26 cellular contexts compared by ENCODE assay signal in genomic region chr10:123270806-123271205, GRCh38.
"Had no signal": no experiment of that assay in that cellular context is flagged by ENCODE, and none has a peak within 500 bp of the region (broad histone marks: within the 10 kb centered on the region; RNA-seq: fewer than 3 reads in every experiment).

No MANE protein-coding gene starts in this region.

- DNase-seq: cortex of kidney; effector memory CD8-positive, alpha-beta T cell; gastrocnemius medialis; head of caudate nucleus; kidney; naive thymus-derived CD4-positive, alpha-beta T cell; nucleus accumbens; right cardiac atrium; sigmoid colon; spleen; stimulated activated CD4-positive, alpha-beta T cell treated with anti-CD3 and anti-CD28 coated beads, Interleukin-4, amount 100 ng/mL, for 4 hours; stimulated activated naive CD8-positive, alpha-beta T cell treated with anti-CD3 and anti-CD28 coated beads, Interleukin-15, Interleukin-2, amounts not matched to agents 100 U/mL and 50 U/mL, for 24 hours; substantia nigra; testis; upper lobe of left lung had no signal

- H2AFZ ChIP-seq: neural progenitor cell had no signal

- H3K4me3 ChIP-seq: gastrocnemius medialis, lung, neural progenitor cell, prostate gland, sigmoid colon, skin epidermis, spleen, testis, tibial nerve, upper lobe of left lung had no signal

- H3K27ac Mint-ChIP-seq: effector memory CD8-positive, alpha-beta T cell; memory B cell; nephron; neural progenitor cell; stimulated activated memory B cell treated with anti-CD40 and anti-IgM and Interleukin-4, amounts not matched to agents 10 μg/mL and 1 μg/mL and 100 μg/mL, for 72 hours had no signal

- H3K27ac ChIP-seq: gastrocnemius medialis, neural progenitor cell, prostate gland, sigmoid colon, skin epidermis, spleen, testis, tibial nerve, upper lobe of left lung had no signal

- H3K36me3 ChIP-seq: gastrocnemius medialis, neural progenitor cell, prostate gland, sigmoid colon, spleen, tibial nerve, upper lobe of left lung had no signal

- H3K4me1 Mint-ChIP-seq: memory B cell; stimulated activated memory B cell treated with anti-CD40 and anti-IgM and Interleukin-4, amounts not matched to agents 10 μg/mL and 1 μg/mL and 100 μg/mL, for 72 hours had no signal

- H3K9me3 ChIP-seq: gastrocnemius medialis, prostate gland, sigmoid colon, testis, upper lobe of left lung had no signal

- H3K4me3 Mint-ChIP-seq: effector memory CD8-positive, alpha-beta T cell; memory B cell; naive thymus-derived CD4-positive, alpha-beta T cell; nephron; neural progenitor cell; stimulated activated memory B cell treated with anti-CD40 and anti-IgM and Interleukin-4, amounts not matched to agents 10 μg/mL and 1 μg/mL and 100 μg/mL, for 72 hours had no signal

- H3K4me1 ChIP-seq: gastrocnemius medialis, prostate gland, sigmoid colon, spleen, testis, tibial nerve, upper lobe of left lung had no signal

- H3K9me3 Mint-ChIP-seq: effector memory CD8-positive, alpha-beta T cell; stimulated activated memory B cell treated with anti-CD40 and anti-IgM and Interleukin-4, amounts not matched to agents 10 μg/mL and 1 μg/mL and 100 μg/mL, for 72 hours had no signal

- H3K9ac ChIP-seq: neural progenitor cell had no signal

- ATAC-seq: effector memory CD8-positive, alpha-beta T cell; esophagus mucosa; gastrocnemius medialis; left lobe of liver; naive thymus-derived CD4-positive, alpha-beta T cell; right cardiac atrium; stimulated activated memory B cell treated with anti-CD40 and anti-IgM and Interleukin-4, amounts not matched to agents 10 μg/mL and 1 μg/mL and 100 μg/mL, for 72 hours; stimulated activated naive CD8-positive, alpha-beta T cell treated with anti-CD3 and anti-CD28 coated beads, Interleukin-15, Interleukin-2, amounts not matched to agents 100 U/mL and 50 U/mL, for 24 hours had no signal

- H3K36me3 Mint-ChIP-seq: neural progenitor cell had no signal

- H3K27me3 ChIP-seq: neural progenitor cell, testis, upper lobe of left lung had no signal

- H3K4me2 ChIP-seq: neural progenitor cell had no signal

- FAIRE-seq: kidney, urothelium cell line had no signal
